In the genomic region with DNA sequence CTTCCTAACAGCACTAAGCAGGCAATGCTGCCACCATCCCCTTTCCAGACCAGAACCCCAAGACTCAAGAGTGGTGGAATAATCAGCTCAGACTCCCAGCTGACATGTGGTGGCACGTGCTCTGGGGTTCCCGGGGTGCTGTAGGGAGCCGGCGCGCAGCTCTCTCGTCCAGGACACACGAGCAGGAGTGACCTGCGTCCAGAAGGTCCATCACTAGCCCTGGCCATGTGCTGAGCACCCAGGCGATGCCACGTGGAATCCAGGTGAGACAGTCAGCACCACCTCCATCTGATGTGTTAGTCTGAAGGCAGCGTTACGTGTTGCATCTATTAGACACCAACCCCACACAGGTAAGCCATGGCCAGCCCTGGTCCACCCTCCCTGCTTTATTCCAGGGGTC, we compare ENCODE assay signal across 27 cellular contexts.
DNase-seq lines count a peak whose midpoint lies in the region; ATAC-seq, FAIRE-seq and TF ChIP-seq lines count a peak whose summit lies in the region.
"Had no signal": no experiment of that assay in that cellular context is flagged by ENCODE, and none has a peak within 500 bp of the region (broad histone marks: within the 10 kb centered on the region; RNA-seq: fewer than 3 reads in every experiment).

No MANE protein-coding gene starts in this region.

- H3K4me1 Mint-ChIP-seq in CD4-positive, CD25-positive, alpha-beta regulatory T cell: peaks cover 0 to 4% (median 1%) of the 10 kb centered on the region in 4 donors
- H3K4me1 Mint-ChIP-seq: activated naive CD8-positive, alpha-beta T cell treated with anti-CD3 and anti-CD28 coated beads, Interleukin-2, amount 10 ng/mL, durations not matched to agents 7 days and 5 days had no signal

- no peak overlapping the region for H2AFZ ChIP-seq in IMR-90 (replicated peaks; ENCODE audit: low read length, poor library complexity)
- H2AFZ ChIP-seq in osteoblast (ENCODE audit: low read length): no peak overlapping the region
- H2AFZ ChIP-seq: hepatocyte had no signal

- peaks cover 8% of the 10 kb centered on the region for H3K36me3 Mint-ChIP-seq in CD4-positive, CD25-positive, alpha-beta regulatory T cell

- no peak for DNase-seq in CD4-positive, CD25-positive, alpha-beta regulatory T cell
- DNase-seq in IMR-90 (no peak), heart left ventricle (no peak), osteoblast (ENCODE audit: insufficient read length, low spot score, missing footprints) (peak; percentile 47), LoVo (ENCODE audit: low spot score) (no peak), small intestine (no peak)
- DNase-seq: activated CD4-positive, alpha-beta T cell treated with anti-CD3 and anti-CD28 coated beads, Interleukin-2, amount 50 U/mL, for 1 hour; activated naive CD8-positive, alpha-beta T cell treated with anti-CD3 and anti-CD28 coated beads, Interleukin-2, amount 10 ng/mL, durations not matched to agents 7 days and 5 days; C1 segment of cervical spinal cord; effector CD8-positive, alpha-beta T cell; foreskin keratinocyte; H9; immature natural killer cell; NCI-H1092 treated with DMSO at 0.1 percent for 48 hours; NCI-H1930; NCI-H69; stimulated activated CD4-positive, alpha-beta T cell treated with anti-CD3 and anti-CD28 coated beads, Interleukin-1b, Interleukin-23, amount 100 ng/mL, for 48 hours had no signal

- no peaks in the 10 kb centered on the region for H3K27me3 Mint-ChIP-seq in CD4-positive, CD25-positive, alpha-beta regulatory T cell
- H3K27me3 Mint-ChIP-seq: activated naive CD8-positive, alpha-beta T cell treated with anti-CD3 and anti-CD28 coated beads, Interleukin-2, amount 10 ng/mL, durations not matched to agents 7 days and 5 days had no signal

- no peaks in the 10 kb centered on the region for H3K9me3 ChIP-seq in CD4-positive, CD25-positive, alpha-beta regulatory T cell (ENCODE audit: control insufficient read depth in 2 of 2, low read length in 2 of 2)
- no peaks in the 10 kb centered on the region for H3K9me3 ChIP-seq in IMR-90 (ENCODE audit: control insufficient read depth, insufficient read depth, low read length)
- no peaks in the 10 kb centered on the region for H3K9me3 ChIP-seq in heart left ventricle
- no peaks in the 10 kb centered on the region for H3K9me3 ChIP-seq in osteoblast (ENCODE audit: low read depth, low read length)
- no peaks in the 10 kb centered on the region for H3K9me3 ChIP-seq in small intestine (ENCODE audit: control insufficient read depth, low read depth)
- H3K9me3 ChIP-seq: prostate gland, uterus had no signal

- H3K4me3 Mint-ChIP-seq in CD4-positive, CD25-positive, alpha-beta regulatory T cell: no peak overlapping the region
- H3K4me3 Mint-ChIP-seq: activated naive CD8-positive, alpha-beta T cell treated with anti-CD3 and anti-CD28 coated beads, Interleukin-2, amount 10 ng/mL, durations not matched to agents 7 days and 5 days; H9; immature natural killer cell; T-helper 2 cell treated with Interferon-gamma antibody and Interleukin-4, amounts not matched to agents 5 μg/mL and 100 μg/mL, for 36 hours had no signal

- intact Hi-C loops in IMR-90 (cut with micrococcal nuclease): no loop called here
- intact Hi-C loops in heart left ventricle (cut with DNase I): loop anchor here in 7 of 10 donors (5.0 to 10.0 kb wide), 5 partner anchors 37 to 181 kb away; partner anchors contain the start of gene VGLL4 (in 5 of the 7)

- H4K8ac ChIP-seq in IMR-90 (ENCODE audit: low read depth in 2 of 2, low read length in 2 of 2): no peak overlapping the region

- no peak overlapping the region for H3K4me3 ChIP-seq in CD4-positive, CD25-positive, alpha-beta regulatory T cell (ENCODE audit: low read depth, low read length)
- no peak overlapping the region for H3K4me3 ChIP-seq in IMR-90 (ENCODE audit: insufficient read depth, low read depth, low read length)
- H3K4me3 ChIP-seq in heart left ventricle: no peak overlapping the region
- H3K4me3 ChIP-seq in osteoblast (ENCODE audit: insufficient read depth, low read length): no peak overlapping the region
- no peak overlapping the region for H3K4me3 ChIP-seq in small intestine (ENCODE audit: low read depth in 1 of 2, low read length in 2 of 2)
- H3K4me3 ChIP-seq: GM12878, hepatocyte, prostate gland, uterus had no signal

- H2BK15ac ChIP-seq in IMR-90 (ENCODE audit: low read depth, low read length): no peak overlapping the region

- H3K4me2 ChIP-seq in IMR-90 (ENCODE audit: low read depth, low read length) (no peak overlapping the region), osteoblast (ENCODE audit: insufficient read depth, low read length) (no peak overlapping the region)
- H3K4me2 ChIP-seq: hepatocyte had no signal

- peak overlapping the region; percentile 4; the same call in 1 of the 2 replicates for H3K4ac ChIP-seq in IMR-90 (ENCODE audit: low read depth, low read length)

- no peak overlapping the region for H2BK5ac ChIP-seq in IMR-90 (ENCODE audit: low read depth, low read length, poor library complexity, severe bottlenecking)

- 94% methylated on average over 7 of the region's 12 CpGs; no CpG with 5 or more reads in 1 of the 2 experiments for WGBS in IMR-90 (ENCODE audit: extremely low coverage in 2 of 2, insufficient read length in 1 of 2), 2 experiments
- WGBS in heart left ventricle, 4 donors: 77 to 90% (median 82%) methylated on average over 4 to 12 of the region's 12 CpGs
- WGBS in small intestine, 3 donors: 88 to 95% (median 95%) methylated on average over 12 of the region's 12 CpGs

- CTCF ChIA-PET in IMR-90 (lab: Yijun Ruan, JAX): no interaction called here

- no peaks in the 10 kb centered on the region for H3K4me1 ChIP-seq in CD4-positive, CD25-positive, alpha-beta regulatory T cell (ENCODE audit: control insufficient read depth, insufficient read depth, low read length, poor library complexity, severe bottlenecking)
- H3K4me1 ChIP-seq in IMR-90 (ENCODE audit: control insufficient read depth, insufficient read depth, low read length): peaks cover 32% of the 10 kb centered on the region
- peaks cover 9 to 100% (median 81%) of the 10 kb centered on the region in 12 donors for H3K4me1 ChIP-seq in heart left ventricle
- peaks cover 37% of the 10 kb centered on the region for H3K4me1 ChIP-seq in osteoblast (ENCODE audit: insufficient read depth, low read length)
- peaks cover 0 to 3% of the 10 kb centered on the region in 2 donors for H3K4me1 ChIP-seq in small intestine (ENCODE audit: control insufficient read depth in 2 of 2, insufficient read depth in 1 of 2, low read depth in 1 of 2, low read length in 1 of 2)
- H3K4me1 ChIP-seq: prostate gland had no signal

- H3K56ac ChIP-seq in IMR-90 (ENCODE audit: extremely low read depth, insufficient read depth, low read length): no peak overlapping the region

- no peak overlapping the region for H3K27ac ChIP-seq in CD4-positive, CD25-positive, alpha-beta regulatory T cell (ENCODE audit: insufficient read depth, low read length, poor library complexity, severe bottlenecking)
- H3K27ac ChIP-seq in IMR-90 (ENCODE audit: insufficient read depth, low read length) (no peak overlapping the region), heart left ventricle (peak overlapping the region in 9 of 12 donors; percentile 17 to 79 (median 65)), osteoblast (ENCODE audit: low read depth, low read length) (peak overlapping the region; percentile 31), small intestine (ENCODE audit: low read depth in 1 of 2, low read length in 1 of 2) (no peak overlapping the region)
- H3K27ac ChIP-seq: foreskin keratinocyte, hepatocyte, prostate gland, VCaP had no signal

- H4K20me1 ChIP-seq in IMR-90 (ENCODE audit: insufficient read depth, low read length): peaks cover 41% of the 10 kb centered on the region
- H4K20me1 ChIP-seq in osteoblast (ENCODE audit: insufficient read depth, low read length): peaks cover 11% of the 10 kb centered on the region

- H3K79me1 ChIP-seq in IMR-90 (ENCODE audit: low read depth in 1 of 2, low read length in 2 of 2): peaks cover 32 to 95% of the 10 kb centered on the region in 2 experiments

- H3K36me3 ChIP-seq in CD4-positive, CD25-positive, alpha-beta regulatory T cell (ENCODE audit: control insufficient read depth, insufficient read depth, low read length): peaks cover 1% of the 10 kb centered on the region
- H3K36me3 ChIP-seq in IMR-90 (ENCODE audit: control insufficient read depth, insufficient read depth, low read length) (peaks cover 56% of the 10 kb centered on the region), heart left ventricle (peaks cover 0 to 52% (median 30%) of the 10 kb centered on the region in 9 donors), osteoblast (ENCODE audit: insufficient read depth, low read length) (peaks cover 52% of the 10 kb centered on the region), small intestine (ENCODE audit: control insufficient read depth in 2 of 2, insufficient read depth in 2 of 2, low read length in 2 of 2) (no peaks in the 10 kb centered on the region)
- H3K36me3 ChIP-seq: prostate gland, uterus had no signal

- no peak for ATAC-seq in CD4-positive, CD25-positive, alpha-beta regulatory T cell (ENCODE audit: low read depth in 2 of 2)
- no peak for ATAC-seq in IMR-90 (ENCODE audit: low read depth)
- no peak for ATAC-seq in heart left ventricle
- no peak for ATAC-seq in HG03432 (IDR thresholded peaks at IDR 0.05; ENCODE audit: unreplicated experiment)
- no peak for ATAC-seq in GM21576 (IDR thresholded peaks at IDR 0.05; ENCODE audit: unreplicated experiment)
- ATAC-seq: foreskin keratinocyte, GM12878 had no signal

- no peak overlapping the region for H4K5ac ChIP-seq in IMR-90 (ENCODE audit: low read depth, low read length)

- TF ChIP-seq CTCF in IMR-90 (conservative IDR thresholded peaks at IDR 0.05; ENCODE audit: low read depth, low read length) (no peak), heart left ventricle (IDR thresholded peaks at IDR 0.05) (no peak), osteoblast (IDR thresholded peaks at IDR 0.05; ENCODE audit: extremely low read depth, low read depth, low read length) (no peak)

- no peak for FAIRE-seq in small intestine (lab: Jason Lieb, UNC)
- FAIRE-seq: D721Med, GM12878 had no signal

- in situ Hi-C loops in IMR-90 (cut with MboI; ENCODE audit: low sequenced_read_pairs): loop anchor here (10.0 kb wide), 1 partner anchor 79 kb away; the partner anchor contains the start of gene VGLL4

- peaks cover 40% of the 10 kb centered on the region for H3K9me1 ChIP-seq in IMR-90 (ENCODE audit: insufficient read depth, low read length)

- no peak for TF ChIP-seq RAD21 in IMR-90 (IDR thresholded peaks at IDR 0.05; ENCODE audit: low read length)

- H3K9ac ChIP-seq in IMR-90 (ENCODE audit: low read depth, low read length): no peak overlapping the region

- H3K18ac ChIP-seq in IMR-90 (ENCODE audit: low read depth, low read length): no peak overlapping the region

- H2AK9ac ChIP-seq in IMR-90 (replicated peaks; ENCODE audit: low read depth, low read length, poor library complexity): no peak overlapping the region

- no peaks in the 10 kb centered on the region for H3K27me3 ChIP-seq in CD4-positive, CD25-positive, alpha-beta regulatory T cell (ENCODE audit: control insufficient read depth, insufficient read depth, low read length)
- no peaks in the 10 kb centered on the region for H3K27me3 ChIP-seq in IMR-90 (ENCODE audit: control insufficient read depth, insufficient read depth, low read length)
- no peaks in the 10 kb centered on the region for H3K27me3 ChIP-seq in heart left ventricle
- no peaks in the 10 kb centered on the region for H3K27me3 ChIP-seq in osteoblast (ENCODE audit: insufficient read depth, low read length)
- H3K27me3 ChIP-seq in small intestine (ENCODE audit: control insufficient read depth in 2 of 2, insufficient read depth in 2 of 2, low read length in 2 of 2): no peaks in the 10 kb centered on the region
- H3K27me3 ChIP-seq: foreskin keratinocyte, hepatocyte, uterus had no signal

- H2BK120ac ChIP-seq in IMR-90 (ENCODE audit: low read depth, low read length): no peak overlapping the region

- dilution Hi-C loops in IMR-90 (cut with HindIII; ENCODE audit: low sequenced_read_pairs, unreplicated experiment): no loop called here

- peak overlapping the region in 2 of 3 donors; percentile 45 to 55 for H3K27ac Mint-ChIP-seq in CD4-positive, CD25-positive, alpha-beta regulatory T cell
- H3K27ac Mint-ChIP-seq: activated naive CD8-positive, alpha-beta T cell treated with anti-CD3 and anti-CD28 coated beads, Interleukin-2, amount 10 ng/mL, durations not matched to agents 7 days and 5 days; activated T-helper 2 cell treated with anti-CD3 and anti-CD28 coated beads, Interferon-gamma antibody, Interleukin-2, Interleukin-4, amounts not matched to agents 10 μg/mL and 5 μg/mL and 100 μg/mL, durations not matched to agents 14 hours and 24 hours and 36 hours; T-helper 2 cell treated with Interferon-gamma antibody and Interleukin-4, amounts not matched to agents 5 μg/mL and 100 μg/mL, for 36 hours had no signal

- H3K14ac ChIP-seq in IMR-90 (replicated peaks; ENCODE audit: low read depth, low read length): no peak overlapping the region

- peak overlapping the region; percentile 37 for H2AK5ac ChIP-seq in IMR-90 (ENCODE audit: low read depth, low read length)

- no TSS peak for BruUV-seq in IMR-90 (replicated peaks; lab: Mats Ljungman, UMichigan)

- H4K91ac ChIP-seq in IMR-90 (ENCODE audit: insufficient read depth, low read depth, low read length): no peak overlapping the region

- no peak overlapping the region for H3K23ac ChIP-seq in IMR-90 (ENCODE audit: low read depth, low read length)

- TF ChIP-seq POLR2A in IMR-90 (IDR thresholded peaks at IDR 0.05; ENCODE audit: low read depth, low read length): no peak
- no peak for TF ChIP-seq POLR2A in heart left ventricle (IDR thresholded peaks at IDR 0.05)

- POLR2A ChIA-PET in IMR-90 (lab: Charles Lee; ENCODE audit: unreplicated experiment): no interaction called here

- H2BK20ac ChIP-seq in IMR-90 (ENCODE audit: low read depth, low read length): no peak overlapping the region

- H3K79me2 ChIP-seq in osteoblast (ENCODE audit: insufficient read depth, low read length): peaks cover 86% of the 10 kb centered on the region

- no peaks in the 10 kb centered on the region for H3K9me3 Mint-ChIP-seq in CD4-positive, CD25-positive, alpha-beta regulatory T cell
- H3K9me3 Mint-ChIP-seq: activated naive CD8-positive, alpha-beta T cell treated with anti-CD3 and anti-CD28 coated beads, Interleukin-2, amount 10 ng/mL, durations not matched to agents 7 days and 5 days; activated T-helper 2 cell treated with anti-CD3 and anti-CD28 coated beads, Interferon-gamma antibody, Interleukin-2, Interleukin-4, amounts not matched to agents 10 μg/mL and 5 μg/mL and 100 μg/mL, durations not matched to agents 14 hours and 24 hours and 36 hours; H9; immature natural killer cell; T-helper 2 cell treated with Interferon-gamma antibody and Interleukin-4, amounts not matched to agents 5 μg/mL and 100 μg/mL, for 36 hours had no signal

Comparison
In these comparisons a context has a peak if more than half of its experiments do, and no peak if none do; other contexts are left out.
1. H3K27ac ChIP-seq: peak in heart left ventricle (9 of 12) and osteoblast (single experiment); none in CD4-positive, CD25-positive, alpha-beta regulatory T cell (single experiment), IMR-90 (single experiment) and small intestine (0 of 2).